25 cellular contexts compared by ENCODE assay signal in the genomic region with DNA sequence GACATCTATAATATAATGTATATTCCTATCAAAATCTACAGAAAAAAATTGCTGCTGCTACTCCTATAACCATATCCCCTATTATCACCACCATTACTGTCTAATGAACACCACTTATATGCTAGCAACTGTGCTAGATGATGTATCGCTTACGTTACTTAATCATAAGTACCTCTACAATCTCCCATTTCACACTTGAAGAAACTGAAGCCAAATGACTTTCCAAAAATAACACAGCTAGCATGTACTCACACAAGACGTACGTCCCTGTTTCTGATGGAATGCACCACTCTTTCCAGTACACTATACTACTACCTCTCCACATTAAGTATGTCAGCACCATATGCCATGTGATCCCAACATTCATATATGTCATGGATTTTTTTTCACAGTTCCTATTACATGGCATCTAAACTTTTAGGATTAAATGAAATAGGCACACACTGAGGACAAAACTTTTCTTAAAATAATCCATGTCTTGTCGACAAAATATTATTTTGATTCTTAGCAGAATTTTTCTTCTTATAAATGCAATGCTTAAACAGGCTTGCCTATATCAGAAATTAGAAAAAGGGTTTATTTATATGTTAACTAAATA.
"Had no signal": no experiment of that assay in that cellular context is flagged by ENCODE, and none has a peak within 500 bp of the region (broad histone marks: within the 10 kb centered on the region; RNA-seq: fewer than 3 reads in every experiment).

No MANE protein-coding gene starts in this region.

- H3K9me3 ChIP-seq: colonic mucosa, esophagus squamous epithelium, gastroesophageal sphincter, ovary had no signal

- H3K27me3 ChIP-seq: colonic mucosa, esophagus squamous epithelium, gastroesophageal sphincter, ovary, spleen, tibial nerve had no signal

- H3K4me1 Mint-ChIP-seq: activated CD8-positive, alpha-beta memory T cell treated with anti-CD3 and anti-CD28 coated beads, Interleukin-2, amount 10 ng/mL, durations not matched to agents 7 days and 5 days; activated naive CD8-positive, alpha-beta T cell treated with anti-CD3 and anti-CD28 coated beads, Interleukin-2, amount 50 U/mL, for 24 hours had no signal

- H3K27ac ChIP-seq: colonic mucosa, epithelial cell of prostate, esophagus squamous epithelium, ovary, spleen had no signal

- H3K4me3 ChIP-seq: colonic mucosa, esophagus squamous epithelium, gastroesophageal sphincter, ovary, spleen, tibial nerve had no signal

- H3K27ac Mint-ChIP-seq: activated CD4-positive, alpha-beta T cell treated with anti-CD3 and anti-CD28 coated beads for 36 hours; activated CD8-positive, alpha-beta memory T cell treated with anti-CD3 and anti-CD28 coated beads, Interleukin-2, amount 10 ng/mL, durations not matched to agents 7 days and 5 days; activated CD8-positive, alpha-beta T cell treated with anti-CD3 and anti-CD28 coated beads, Interleukin-2, amount 10 ng/mL, durations not matched to agents 7 days and 5 days; activated naive CD4-positive, alpha-beta T cell treated with anti-CD3 and anti-CD28 coated beads, Interleukin-2, amount 50 U/mL, for 24 hours; activated naive CD8-positive, alpha-beta T cell treated with anti-CD3 and anti-CD28 coated beads, Interleukin-2, amount 50 U/mL, for 24 hours; activated T-helper 2 cell treated with anti-CD3 and anti-CD28 coated beads, Interferon-gamma antibody, Interleukin-2, Interleukin-4, amounts not matched to agents 10 μg/mL and 5 μg/mL and 100 μg/mL, durations not matched to agents 14 hours and 24 hours and 36 hours; progenitor cell of endocrine pancreas; T-helper 2 cell treated with Interferon-gamma antibody and Interleukin-4, amounts not matched to agents 5 μg/mL and 100 μg/mL, for 36 hours had no signal

- H3K27me3 Mint-ChIP-seq: activated CD4-positive, alpha-beta T cell treated with anti-CD3 and anti-CD28 coated beads for 36 hours; activated CD8-positive, alpha-beta memory T cell treated with anti-CD3 and anti-CD28 coated beads, Interleukin-2, amount 10 ng/mL, durations not matched to agents 7 days and 5 days; activated naive CD4-positive, alpha-beta T cell treated with anti-CD3 and anti-CD28 coated beads, Interleukin-2, amount 50 U/mL, for 24 hours; activated naive CD8-positive, alpha-beta T cell treated with anti-CD3 and anti-CD28 coated beads, Interleukin-2, amount 50 U/mL, for 24 hours; naive B cell; progenitor cell of endocrine pancreas had no signal

- DNase-seq: activated CD4-positive, alpha-beta T cell treated with anti-CD3 and anti-CD28 coated beads for 36 hours; activated CD4-positive, CD25-positive, alpha-beta regulatory T cell; activated CD8-positive, alpha-beta memory T cell treated with anti-CD3 and anti-CD28 coated beads, Interleukin-2, amount 10 ng/mL, durations not matched to agents 7 days and 5 days; activated CD8-positive, alpha-beta T cell treated with anti-CD3 and anti-CD28 coated beads, Interleukin-2, amount 10 ng/mL, durations not matched to agents 7 days and 5 days; activated naive CD8-positive, alpha-beta T cell treated with anti-CD3 and anti-CD28 coated beads, Interleukin-2, amount 50 U/mL, for 24 hours; activated T-cell treated with anti-CD3 and anti-CD28 coated beads, Interleukin-2, amount 50 U/mL, for 48 hours; cerebellar nuclear complex; colonic mucosa; effector CD8-positive, alpha-beta T cell; esophagus squamous epithelium; kidney glomerular epithelial cell; mammary epithelial cell; naive B cell; ovary; retina; spleen; stimulated activated naive CD4-positive, alpha-beta T cell; T-helper 1 cell had no signal

- H3K4me3 Mint-ChIP-seq: activated CD4-positive, alpha-beta T cell treated with anti-CD3 and anti-CD28 coated beads for 36 hours; activated CD8-positive, alpha-beta memory T cell treated with anti-CD3 and anti-CD28 coated beads, Interleukin-2, amount 10 ng/mL, durations not matched to agents 7 days and 5 days; activated CD8-positive, alpha-beta T cell treated with anti-CD3 and anti-CD28 coated beads, Interleukin-2, amount 10 ng/mL, durations not matched to agents 7 days and 5 days; activated naive CD4-positive, alpha-beta T cell treated with anti-CD3 and anti-CD28 coated beads, Interleukin-2, amount 50 U/mL, for 24 hours; activated naive CD8-positive, alpha-beta T cell treated with anti-CD3 and anti-CD28 coated beads, Interleukin-2, amount 50 U/mL, for 24 hours; naive B cell; T-helper 2 cell treated with Interferon-gamma antibody and Interleukin-4, amounts not matched to agents 5 μg/mL and 100 μg/mL, for 36 hours had no signal

- H3K4me1 ChIP-seq: colonic mucosa, esophagus squamous epithelium, spleen had no signal

- ATAC-seq: activated CD4-positive, alpha-beta T cell treated with anti-CD3 and anti-CD28 coated beads for 36 hours; activated CD8-positive, alpha-beta memory T cell treated with anti-CD3 and anti-CD28 coated beads, Interleukin-2, amount 10 ng/mL, durations not matched to agents 7 days and 5 days; activated CD8-positive, alpha-beta T cell treated with anti-CD3 and anti-CD28 coated beads, Interleukin-2, amount 10 ng/mL, durations not matched to agents 7 days and 5 days; activated naive CD8-positive, alpha-beta T cell treated with anti-CD3 and anti-CD28 coated beads, Interleukin-2, amount 50 U/mL, for 24 hours; gastroesophageal sphincter had no signal

- H3K36me3 ChIP-seq: colonic mucosa, ovary had no signal
